Comparison of ENCODE assay signal across 10 cellular contexts in genomic region chr2:130202518-130202917, GRCh38. TPM values are rescaled to one million over a fixed set of nuclear protein-coding genes. Genes with fewer than 3 reads are reported as not detected.
DNase-seq lines count a peak whose midpoint lies in the region; ATAC-seq and TF ChIP-seq lines count a peak whose summit lies in the region.
"Not testable (repeated sequence)": the region's sequence is repeated elsewhere in the genome, so short reads cannot be mapped to it uniquely, and the experiment has no call there.
"Had no signal": no experiment of that assay in that cellular context is flagged by ENCODE, and none has a peak within 500 bp of the region (broad histone marks: within the 10 kb centered on the region; RNA-seq: fewer than 3 reads in every experiment).

No MANE protein-coding gene starts in this region.

- H3K4me3 ChIP-seq in NB4 (ENCODE audit: low read depth, low read length); Peyer's patch; right cardiac atrium (ENCODE audit: low read length); mucosa of descending colon: not testable (repeated sequence)

- H3K27ac Mint-ChIP-seq in activated T-helper 17 cell treated with anti-CD3 and anti-CD28 coated beads, Interleukin-2, amount 50 U/mL, for 72 hours, result not testable (repeated sequence)

- not testable (repeated sequence) for TF ChIP-seq POLR2A in NB4 (IDR thresholded peaks at IDR 0.05; ENCODE audit: extremely low read depth, insufficient read length); Peyer's patch (IDR thresholded peaks at IDR 0.05)

- peak; percentile 5 for ATAC-seq in activated T-helper 17 cell treated with anti-CD3 and anti-CD28 coated beads, Interleukin-2, amount 50 U/mL, for 72 hours (replicated peaks)
- ATAC-seq in esophagus mucosa (peak; percentile 22), right cardiac atrium (peak; percentile 76 to 77), mucosa of descending colon (peak; percentile 87)

- not testable (repeated sequence) for TF ChIP-seq CTCF in NB4 (IDR thresholded peaks at IDR 0.05; ENCODE audit: low read depth, low read length); Peyer's patch (IDR thresholded peaks at IDR 0.05); mucosa of descending colon (IDR thresholded peaks at IDR 0.05)

- not testable (repeated sequence) for H3K4me1 Mint-ChIP-seq in activated T-helper 17 cell treated with anti-CD3 and anti-CD28 coated beads, Interleukin-2, amount 50 U/mL, for 72 hours

- H3K4me1 ChIP-seq in Peyer's patch; right cardiac atrium (ENCODE audit: control insufficient read depth, insufficient read depth, low read length); mucosa of descending colon (ENCODE audit: low read depth): not testable (repeated sequence)

- 24% methylated on average over 5 of the region's 7 CpGs for WGBS in right cardiac atrium

- H3K4me3 Mint-ChIP-seq in activated T-helper 17 cell treated with anti-CD3 and anti-CD28 coated beads, Interleukin-2, amount 50 U/mL, for 72 hours, result not testable (repeated sequence)

- not testable (repeated sequence) for H3K27me3 Mint-ChIP-seq in activated T-helper 17 cell treated with anti-CD3 and anti-CD28 coated beads, Interleukin-2, amount 50 U/mL, for 72 hours

- H3K36me3 ChIP-seq in Peyer's patch; mucosa of descending colon (ENCODE audit: low read depth): not testable (repeated sequence)

- H3K36me3 Mint-ChIP-seq in activated T-helper 17 cell treated with anti-CD3 and anti-CD28 coated beads, Interleukin-2, amount 50 U/mL, for 72 hours (ENCODE audit: low read depth), result not testable (repeated sequence)

- peak; percentile 24 for DNase-seq in DMS79 (lab: John Stamatoyannopoulos, UW)
- DNase-seq in NB4 (ENCODE audit: low read depth), result peak; percentile 66
- peak in 2 of 3 donors; percentile 63 to 67 for DNase-seq in Peyer's patch
- DNase-seq in right cardiac atrium, result peak in 2 of 3 donors; percentile 71 to 74
- DNase-seq in mucosa of descending colon, result peak in 2 of 3 donors; percentile 42 to 59

- not testable (repeated sequence) for H3K27ac ChIP-seq in Peyer's patch; right cardiac atrium (ENCODE audit: low read length)

- H3K9me3 Mint-ChIP-seq in activated T-helper 17 cell treated with anti-CD3 and anti-CD28 coated beads, Interleukin-2, amount 50 U/mL, for 72 hours, result not testable (repeated sequence)

- intact Hi-C loops in right cardiac atrium (cut with DNase I); mucosa of descending colon (cut with DNase I, micrococcal nuclease): not testable (repeated sequence)

- H3K27me3 ChIP-seq in Peyer's patch; right cardiac atrium (ENCODE audit: control insufficient read depth, insufficient read depth): not testable (repeated sequence)

- not testable (repeated sequence) for H3K9me3 ChIP-seq in Peyer's patch; right cardiac atrium (ENCODE audit: control insufficient read depth, low read length); mucosa of descending colon

RNA-seq across cellular contexts. Expression of gene TUBA3E, which starts 4.3 kb away (rescaled TPM):
- total RNA-seq in Peyer's patch, result not detected
- total RNA-seq in activated T-helper 17 cell treated with anti-CD3 and anti-CD28 coated beads, Interleukin-2, amount 50 U/mL, for 72 hours, result not detected
- total RNA-seq in esophagus mucosa, result not detected
- total RNA-seq in right cardiac atrium, result 10 to 100 TPM in 2 of 4 donors, 1 to 10 TPM in 2; 2.8 to 17.2 (median 9.4) TPM
- 28.8 TPM for polyA plus RNA-seq in right cardiac atrium
- total RNA-seq in mucosa of descending colon, result not detected
- total RNA-seq: H1, M059J, SK-MEL-5 had no signal
- polyA plus RNA-seq: H1 had no signal

RNA-seq across cellular contexts. Expression of gene MZT2B, which starts 20.5 kb away (rescaled TPM):
- total RNA-seq in Peyer's patch, result 10 to 100 TPM; 47.0 to 88.6 (median 61.8) TPM
- 100 to 1,000 TPM; 326 to 373 TPM for total RNA-seq in activated T-helper 17 cell treated with anti-CD3 and anti-CD28 coated beads, Interleukin-2, amount 50 U/mL, for 72 hours
- 270 TPM for total RNA-seq in esophagus mucosa
- total RNA-seq in right cardiac atrium, result 100 to 1,000 TPM; 222 to 339 (median 260) TPM
- polyA plus RNA-seq in right cardiac atrium, result 287 TPM
- 100 to 1,000 TPM; 171 to 215 (median 210) TPM for total RNA-seq in mucosa of descending colon

RNA-seq across cellular contexts. Expression of gene SMPD4, which starts 21.1 kb away (rescaled TPM):
- 10 to 100 TPM; 48.0 to 83.3 (median 60.3) TPM for total RNA-seq in Peyer's patch
- 100 to 1,000 TPM in 1 of 2 donors, 10 to 100 TPM in 1; 49.6 to 105 TPM for total RNA-seq in activated T-helper 17 cell treated with anti-CD3 and anti-CD28 coated beads, Interleukin-2, amount 50 U/mL, for 72 hours
- total RNA-seq in esophagus mucosa, result 29.6 TPM
- 10 to 100 TPM; 22.3 to 24.8 (median 24.2) TPM for total RNA-seq in right cardiac atrium
- 19.9 TPM for polyA plus RNA-seq in right cardiac atrium
- total RNA-seq in mucosa of descending colon, result 10 to 100 TPM; 37.9 to 41.5 (median 38.2) TPM

RNA-seq across cellular contexts. Expression of gene CCDC74B, which starts 57.6 kb away (rescaled TPM):
- total RNA-seq in Peyer's patch (1 to 10 TPM in 2 of 4 donors, not detected in 2; 2.1 to 2.6 TPM), esophagus mucosa (0.40 TPM), right cardiac atrium (1 to 10 TPM in 2 of 4 donors, under 1 TPM in 2; 0.72 to 2.2 (median 1.1) TPM), mucosa of descending colon (1 to 10 TPM in 1 of 3 donors, under 1 TPM in 2; 0.12 to 1.6 (median 0.63) TPM)
- 1 to 10 TPM; 1.3 to 4.4 TPM for total RNA-seq in activated T-helper 17 cell treated with anti-CD3 and anti-CD28 coated beads, Interleukin-2, amount 50 U/mL, for 72 hours
- 1.9 TPM for polyA plus RNA-seq in right cardiac atrium

Comparison
In these comparisons a context has a peak if more than half of its experiments do, and no peak if none do; other contexts are left out.
1. ATAC-seq: peak in every context shown above with its lines; median percentile 87 in mucosa of descending colon; 76 in right cardiac atrium; 22 in esophagus mucosa; 5 in activated T-helper 17 cell treated with anti-CD3 and anti-CD28 coated beads, Interleukin-2, amount 50 U/mL, for 72 hours.